27 cellular contexts compared by ENCODE assay signal in the genomic region with DNA sequence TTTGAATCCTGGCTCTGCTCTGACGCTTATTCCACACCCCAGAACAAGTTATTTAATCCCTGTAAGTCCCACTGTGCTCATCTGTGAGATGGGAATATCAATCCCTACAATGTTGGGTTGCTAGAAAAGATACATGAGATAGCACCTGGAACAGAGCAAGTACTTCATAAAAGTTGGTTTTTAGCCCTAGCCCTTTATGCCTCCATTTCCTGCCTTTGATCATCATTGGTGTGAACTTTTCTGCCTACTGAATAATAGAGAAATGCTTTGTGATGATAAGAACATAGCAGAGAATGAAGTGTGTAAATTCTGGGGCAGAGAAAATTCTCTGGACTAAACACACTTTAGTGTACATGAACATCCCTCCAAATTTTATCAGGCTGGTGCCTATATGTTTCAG.
"Had no signal": no experiment of that assay in that cellular context is flagged by ENCODE, and none has a peak within 500 bp of the region (broad histone marks: within the 10 kb centered on the region; RNA-seq: fewer than 3 reads in every experiment).

No MANE protein-coding gene starts in this region.

- H3K4me1 Mint-ChIP-seq: stimulated activated naive B cell treated with anti-CD40 and anti-IgM and Interleukin-4, amounts not matched to agents 10 μg/mL and 1 μg/mL and 100 μg/mL, for 72 hours had no signal

- H3K79me2 ChIP-seq: parathyroid adenoma had no signal

- H3K27me3 Mint-ChIP-seq: memory B cell; naive B cell; natural killer cell treated with Interleukin-12 subunit alpha and Interleukin-12 subunit beta and Interleukin-15 and Interleukin-18, amount 100 ng/mL, for 72 hours; progenitor cell of endocrine pancreas; stimulated activated naive CD8-positive, alpha-beta T cell treated with anti-CD3 and anti-CD28 coated beads, Interleukin-15, Interleukin-2, amounts not matched to agents 100 ng/mL and 50 ng/mL, for 24 hours had no signal

- H3K36me3 ChIP-seq: gastrocnemius medialis, heart left ventricle, right lobe of liver, thoracic aorta, tibial nerve, upper lobe of left lung had no signal

- H3K4me3 ChIP-seq: gastrocnemius medialis, heart left ventricle, lung, mucosa of descending colon, right lobe of liver, thoracic aorta, tibial nerve, upper lobe of left lung had no signal

- ATAC-seq: effector memory CD8-positive, alpha-beta T cell; gastrocnemius medialis; left colon; mucosa of descending colon; natural killer cell treated with Interleukin-12 subunit alpha and Interleukin-12 subunit beta and Interleukin-15 and Interleukin-18, amount 100 ng/mL, for 72 hours; right lobe of liver; stimulated activated naive B cell treated with anti-CD40 and anti-IgM and Interleukin-4, amounts not matched to agents 10 μg/mL and 1 μg/mL and 100 μg/mL, for 72 hours had no signal

- H3K27ac ChIP-seq: parathyroid adenoma, right lobe of liver had no signal

- DNase-seq: cerebellar nuclear complex; cortex of kidney; effector memory CD8-positive, alpha-beta T cell; erythroblast; gastrocnemius medialis; heart left ventricle; hippocampal formation; kidney glomerular epithelial cell; left colon; mucosa of descending colon; naive B cell; right lobe of liver; small intestine; stimulated activated CD4-positive, alpha-beta T cell treated with anti-CD3 and anti-CD28 coated beads, Interleukin-15, amount 100 ng/mL, for 24 hours; stimulated activated CD4-positive, alpha-beta T cell treated with anti-CD3 and anti-CD28 coated beads, Interleukin-2, amount 100 ng/mL, for 48 hours; stimulated activated naive B cell treated with anti-CD40 and anti-IgM and Interleukin-4, amounts not matched to agents 10 μg/mL and 1 μg/mL and 100 μg/mL, for 72 hours; upper lobe of left lung had no signal

- H3K27ac Mint-ChIP-seq: mesothelial cell of epicardium; naive B cell; natural killer cell treated with Interleukin-12 subunit alpha and Interleukin-12 subunit beta and Interleukin-15 and Interleukin-18, amount 100 ng/mL, for 72 hours; progenitor cell of endocrine pancreas; stimulated activated naive B cell treated with anti-CD40 and anti-IgM and Interleukin-4, amounts not matched to agents 10 μg/mL and 1 μg/mL and 100 μg/mL, for 72 hours; stimulated activated naive CD8-positive, alpha-beta T cell treated with anti-CD3 and anti-CD28 coated beads, Interleukin-15, Interleukin-2, amounts not matched to agents 100 ng/mL and 50 ng/mL, for 24 hours had no signal

- H3K4me3 Mint-ChIP-seq: effector memory CD8-positive, alpha-beta T cell; memory B cell; mesothelial cell of epicardium; naive B cell; natural killer cell treated with Interleukin-12 subunit alpha and Interleukin-12 subunit beta and Interleukin-15 and Interleukin-18, amount 100 ng/mL, for 72 hours; neural crest cell; stimulated activated naive B cell treated with anti-CD40 and anti-IgM and Interleukin-4, amounts not matched to agents 10 μg/mL and 1 μg/mL and 100 μg/mL, for 72 hours; stimulated activated naive CD8-positive, alpha-beta T cell treated with anti-CD3 and anti-CD28 coated beads, Interleukin-15, Interleukin-2, amounts not matched to agents 100 ng/mL and 50 ng/mL, for 24 hours had no signal

- H3K27me3 ChIP-seq: gastrocnemius medialis, heart left ventricle, right lobe of liver, tibial nerve, upper lobe of left lung had no signal

- H3K9me3 ChIP-seq: gastrocnemius medialis, heart left ventricle, mucosa of descending colon, right lobe of liver, thoracic aorta, tibial nerve, upper lobe of left lung had no signal

- H3K9ac ChIP-seq: parathyroid adenoma had no signal

- H3K4me1 ChIP-seq: parathyroid adenoma, right lobe of liver had no signal

- H3K36me3 Mint-ChIP-seq: memory B cell; mesothelial cell of epicardium; naive B cell; natural killer cell treated with Interleukin-12 subunit alpha and Interleukin-12 subunit beta and Interleukin-15 and Interleukin-18, amount 100 ng/mL, for 72 hours; stimulated activated naive B cell treated with anti-CD40 and anti-IgM and Interleukin-4, amounts not matched to agents 10 μg/mL and 1 μg/mL and 100 μg/mL, for 72 hours had no signal

- H3K9me3 Mint-ChIP-seq: effector memory CD8-positive, alpha-beta T cell; memory B cell; mesothelial cell of epicardium; naive B cell; natural killer cell treated with Interleukin-12 subunit alpha and Interleukin-12 subunit beta and Interleukin-15 and Interleukin-18, amount 100 ng/mL, for 72 hours; neural crest cell; stimulated activated naive B cell treated with anti-CD40 and anti-IgM and Interleukin-4, amounts not matched to agents 10 μg/mL and 1 μg/mL and 100 μg/mL, for 72 hours; stimulated activated naive CD8-positive, alpha-beta T cell treated with anti-CD3 and anti-CD28 coated beads, Interleukin-15, Interleukin-2, amounts not matched to agents 100 ng/mL and 50 ng/mL, for 24 hours had no signal
